In genomic region chr2:161943012-161943411, GRCh38 we compare ENCODE assay signal across 18 cellular contexts.
DNase-seq lines count a peak whose midpoint lies in the region; ATAC-seq, FAIRE-seq and TF ChIP-seq lines count a peak whose summit lies in the region.
"Had no signal": no experiment of that assay in that cellular context is flagged by ENCODE, and none has a peak within 500 bp of the region (broad histone marks: within the 10 kb centered on the region; RNA-seq: fewer than 3 reads in every experiment).

No MANE protein-coding gene starts in this region.

- no peak overlapping the region for H3K4me3 Mint-ChIP-seq in H9
- H3K4me3 Mint-ChIP-seq in activated T-cell treated with anti-CD3 and anti-CD28 coated beads, Interleukin-2, amount 50 U/mL, for 4 hours, result no peak overlapping the region
- H3K4me3 Mint-ChIP-seq: GM23338 had no signal

- H3K4me1 Mint-ChIP-seq in H9, result peaks cover 6 to 7% of the 10 kb centered on the region in 2 experiments; a peak in 3 of 4 replicates
- H3K4me1 Mint-ChIP-seq in activated T-cell treated with anti-CD3 and anti-CD28 coated beads, Interleukin-2, amount 50 U/mL, for 4 hours (ENCODE audit: low read depth), result peaks cover 8% of the 10 kb centered on the region

- peak; percentile 73 for DNase-seq in DMS 273 (lab: John Stamatoyannopoulos, UW; ENCODE audit: unreplicated experiment)
- DNase-seq in NCI-H1694 (lab: John Stamatoyannopoulos, UW), result peak; percentile 48
- no peak for DNase-seq in H9
- DNase-seq in activated T-cell treated with anti-CD3 and anti-CD28 coated beads, Interleukin-2, amount 50 U/mL, for 4 hours, result no peak
- DNase-seq: C1 segment of cervical spinal cord; CD8-positive, alpha-beta memory T cell; DND-41; KG1; MV-4-11; NCI-H1930; Right ventricle myocardium superior had no signal

- H3K4ac ChIP-seq in H9 (ENCODE audit: low read depth, low read length), result no peak overlapping the region

- no peak overlapping the region for H3K27ac ChIP-seq in H9 (ENCODE audit: insufficient read length, low read depth, low read length)

- H4K20me1 ChIP-seq in H9 (ENCODE audit: control insufficient read depth, insufficient read depth, insufficient read length), result no peaks in the 10 kb centered on the region

- H3T11ph ChIP-seq in H9 (ENCODE audit: low read length), result no peak overlapping the region

- no peak overlapping the region for H2AK5ac ChIP-seq in H9 (ENCODE audit: insufficient read length, low read length)

- peaks cover 16% of the 10 kb centered on the region for H3K4me1 ChIP-seq in endocrine pancreas (ENCODE audit: control insufficient read depth, insufficient read depth, low read length)
- no peaks in the 10 kb centered on the region for H3K4me1 ChIP-seq in H9 (ENCODE audit: insufficient read depth, low read length)

- no peak overlapping the region for H2BK5ac ChIP-seq in H9 (ENCODE audit: insufficient read length, low read length)

- no peak overlapping the region for H2BK15ac ChIP-seq in H9 (ENCODE audit: low read depth, low read length)

- WGBS in H9 (ENCODE audit: extremely low coverage, insufficient read length, low lambda C conversion rate), result no CpG with 5 or more reads among the region's 2 CpGs

- H3K4me3 ChIP-seq in endocrine pancreas (ENCODE audit: control insufficient read depth, insufficient read depth, low read length), result peak overlapping the region; percentile 17
- H3K4me3 ChIP-seq: GM23338 had no signal

- H4K8ac ChIP-seq in H9 (replicated peaks; ENCODE audit: insufficient read length, low read depth, low read length), result no peak overlapping the region

- H3K4me2 ChIP-seq in H9 (ENCODE audit: insufficient read depth, insufficient read length, low read length), result no peak overlapping the region
- H3K4me2 ChIP-seq: GM23338 had no signal

- H3K23ac ChIP-seq in H9 (ENCODE audit: insufficient read length, low read depth, low read length), result no peak overlapping the region

- H2AFZ ChIP-seq in H9 (ENCODE audit: low read length), result no peak overlapping the region
- H2AFZ ChIP-seq: GM23338 had no signal

- H3K27ac Mint-ChIP-seq in H9, result no peak overlapping the region
- H3K27ac Mint-ChIP-seq: GM23338 had no signal

- H3K9me3 Mint-ChIP-seq in H9, result no peaks in the 10 kb centered on the region
- no peaks in the 10 kb centered on the region for H3K9me3 Mint-ChIP-seq in activated T-cell treated with anti-CD3 and anti-CD28 coated beads, Interleukin-2, amount 50 U/mL, for 4 hours
- H3K9me3 Mint-ChIP-seq: CD8-positive, alpha-beta memory T cell; GM23338 had no signal

- H3K18ac ChIP-seq in H9 (ENCODE audit: insufficient read length, low read depth, low read length), result no peak overlapping the region

- H2BK12ac ChIP-seq in H9 (ENCODE audit: insufficient read length, low read depth, low read length), result no peak overlapping the region

- H3K9ac ChIP-seq in endocrine pancreas (ENCODE audit: control insufficient read depth, insufficient read depth, low read length) (no peak overlapping the region), H9 (ENCODE audit: extremely low read depth, insufficient read length, low read length) (no peak overlapping the region)

- H3K14ac ChIP-seq in H9 (ENCODE audit: insufficient read depth, low read length), result no peak overlapping the region

- no peaks in the 10 kb centered on the region for H3K79me2 ChIP-seq in H9 (ENCODE audit: insufficient read depth, low read length)

- no peak overlapping the region for H4K5ac ChIP-seq in H9 (ENCODE audit: insufficient read length, low read depth, low read length)

- H3K27me3 ChIP-seq in endocrine pancreas (ENCODE audit: control insufficient read depth, insufficient read depth, low read length), result no peaks in the 10 kb centered on the region
- no peaks in the 10 kb centered on the region for H3K27me3 ChIP-seq in H9 (ENCODE audit: insufficient read depth, low read length)

- ATAC-seq in GM18498 (IDR thresholded peaks at IDR 0.05; ENCODE audit: unreplicated experiment), result no peak
- no peak for ATAC-seq in activated T-cell treated with anti-CD3 and anti-CD28 coated beads, Interleukin-2, amount 50 U/mL, for 4 hours
- ATAC-seq: GM23338, HCT116, HepG2 had no signal

- no peak overlapping the region for H4K91ac ChIP-seq in H9 (ENCODE audit: insufficient read length, low read depth, low read length)

- H2BK20ac ChIP-seq in H9 (ENCODE audit: low read depth, low read length, poor library complexity, severe bottlenecking), result no peak overlapping the region

- TF ChIP-seq CTCF in H9 (conservative IDR thresholded peaks at IDR 0.05), result no peak

- no peaks in the 10 kb centered on the region; the same call in 1 of the 2 replicates for H3K27me3 Mint-ChIP-seq in H9 (ENCODE audit: low read depth)
- peaks cover 10% of the 10 kb centered on the region for H3K27me3 Mint-ChIP-seq in activated T-cell treated with anti-CD3 and anti-CD28 coated beads, Interleukin-2, amount 50 U/mL, for 4 hours (ENCODE audit: low read depth)

- no peaks in the 10 kb centered on the region for H3K23me2 ChIP-seq in H9 (ENCODE audit: insufficient read length, low read depth, low read length, poor library complexity, severe bottlenecking)

- FAIRE-seq in islet of Langerhans (lab: Jason Lieb, UNC), result peak; percentile 33
- FAIRE-seq: HepG2, RCC 7860 had no signal

- no peak overlapping the region for H2BK120ac ChIP-seq in H9 (ENCODE audit: low read depth, low read length, poor library complexity, severe bottlenecking)

- H3K36me3 ChIP-seq in endocrine pancreas (ENCODE audit: control insufficient read depth, insufficient read depth, low read length), result no peaks in the 10 kb centered on the region

- H3K9me3 ChIP-seq in endocrine pancreas (ENCODE audit: control insufficient read depth, low read length) (no peaks in the 10 kb centered on the region), H9 (ENCODE audit: control insufficient read depth, low read depth, low read length) (no peaks in the 10 kb centered on the region)

- no peak overlapping the region for H3K56ac ChIP-seq in H9 (ENCODE audit: insufficient read length, low read depth, low read length)

- no peaks in the 10 kb centered on the region for H3K36me3 Mint-ChIP-seq in H9 (ENCODE audit: insufficient read depth in 1 of 3, low read depth in 3 of 3)
- no peaks in the 10 kb centered on the region for H3K36me3 Mint-ChIP-seq in activated T-cell treated with anti-CD3 and anti-CD28 coated beads, Interleukin-2, amount 50 U/mL, for 4 hours (ENCODE audit: insufficient read depth)
- H3K36me3 Mint-ChIP-seq: CD8-positive, alpha-beta memory T cell had no signal

- H3K79me1 ChIP-seq in H9 (ENCODE audit: insufficient read depth, low read depth, low read length, poor library complexity, severe bottlenecking), result no peaks in the 10 kb centered on the region

Comparison
In these comparisons a context has a peak if more than half of its experiments do, and no peak if none do; other contexts are left out.
1. DNase-seq: peak in DMS 273 (single experiment) and NCI-H1694 (single experiment); none in H9 (single experiment) and activated T-cell treated with anti-CD3 and anti-CD28 coated beads, Interleukin-2, amount 50 U/mL, for 4 hours (single experiment).